ENCODE assay signal across 12 cellular contexts in the genomic region with DNA sequence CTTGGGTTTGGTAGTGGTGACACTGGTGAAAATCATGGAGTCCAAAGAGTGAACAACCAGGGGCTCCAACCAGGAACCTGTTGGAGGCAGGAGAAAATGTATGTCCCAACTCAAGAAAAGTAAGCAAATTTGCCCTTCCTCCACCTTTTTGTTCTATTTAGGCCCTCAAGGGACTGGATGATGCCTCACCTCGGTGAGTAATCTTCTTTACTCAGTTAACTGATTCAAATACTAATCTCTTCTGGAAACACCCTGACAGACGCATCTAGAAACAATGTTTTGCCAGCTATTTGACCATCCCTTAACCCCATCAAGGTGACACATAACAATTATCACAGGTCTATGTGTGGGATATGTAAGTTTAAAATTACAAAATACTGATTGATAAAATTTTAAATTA.
"Had no signal": no experiment of that assay in that cellular context is flagged by ENCODE, and none has a peak within 500 bp of the region (broad histone marks: within the 10 kb centered on the region; RNA-seq: fewer than 3 reads in every experiment).

No MANE protein-coding gene starts in this region.

- H3K4me1 Mint-ChIP-seq: activated naive CD4-positive, alpha-beta T cell treated with anti-CD3 and anti-CD28 coated beads, Interleukin-2, amount 50 U/mL, for 24 hours; nephron progenitor cell had no signal

- H3K4me1 ChIP-seq: gastroesophageal sphincter, left lung had no signal

- H3K27ac Mint-ChIP-seq: activated naive CD4-positive, alpha-beta T cell treated with anti-CD3 and anti-CD28 coated beads, Interleukin-2, amount 50 U/mL, for 24 hours; nephron progenitor cell had no signal

- ATAC-seq: gastroesophageal sphincter, left lung had no signal

- H3K9me3 Mint-ChIP-seq: nephron progenitor cell had no signal

- DNase-seq: activated CD4-positive, alpha-beta T cell treated with anti-CD3 and anti-CD28 coated beads, Interleukin-2, amount 50 U/mL, for 1 hour; activated effector memory CD4-positive, alpha-beta T cell treated with Interleukin-2 at 50 U/mL for 16 hours; amygdala; dorsolateral prefrontal cortex; left lung; mesenchymal stem cell; nephron progenitor cell; stimulated activated CD4-positive, alpha-beta T cell treated with anti-CD3 and anti-CD28 coated beads, Interleukin-15, amount 100 ng/mL, for 24 hours; stimulated activated CD4-positive, alpha-beta T cell treated with anti-CD3 and anti-CD28 coated beads, Interleukin-4, amount 100 ng/mL, for 24 hours; T-helper 2 cell had no signal

- H3K27me3 Mint-ChIP-seq: activated naive CD4-positive, alpha-beta T cell treated with anti-CD3 and anti-CD28 coated beads, Interleukin-2, amount 50 U/mL, for 24 hours had no signal

- H3K36me3 ChIP-seq: gastroesophageal sphincter, left lung had no signal

- H3K27me3 ChIP-seq: dorsolateral prefrontal cortex, gastroesophageal sphincter, left lung had no signal

- H3K27ac ChIP-seq: dorsolateral prefrontal cortex, gastroesophageal sphincter, left lung had no signal

- H3K9me3 ChIP-seq: gastroesophageal sphincter, left lung had no signal

- H3K36me3 Mint-ChIP-seq: activated naive CD4-positive, alpha-beta T cell treated with anti-CD3 and anti-CD28 coated beads, Interleukin-2, amount 50 U/mL, for 24 hours had no signal

- H3K4me3 Mint-ChIP-seq: activated naive CD4-positive, alpha-beta T cell treated with anti-CD3 and anti-CD28 coated beads, Interleukin-2, amount 50 U/mL, for 24 hours; nephron progenitor cell had no signal

- H3K4me3 ChIP-seq: dorsolateral prefrontal cortex, gastroesophageal sphincter, left lung had no signal
